Comparison of ENCODE assay signal across 3 cellular contexts in genomic region chr2:13135369-13135768, GRCh38.
TF ChIP-seq lines count a peak whose summit lies in the region.

No MANE protein-coding gene starts in this region.

TF ChIP-seq in liver, 16 proteins besides CTCF, POLR2A, EP300 and RAD21 (continued from another document):
- TF ChIP-seq HNF4A (conservative IDR thresholded peaks at IDR 0.05) (no peak), SP1 (IDR thresholded peaks at IDR 0.05) (no peak), HNF4G (IDR thresholded peaks at IDR 0.05) (no peak), REST (IDR thresholded peaks at IDR 0.05) (no peak), JUND (IDR thresholded peaks at IDR 0.05) (no peak), FOXA2 (IDR thresholded peaks at IDR 0.05) (no peak), YY1 (IDR thresholded peaks at IDR 0.05) (no peak), NR2F2 (IDR thresholded peaks at IDR 0.05) (no peak), EGR1 (IDR thresholded peaks at IDR 0.05; ENCODE audit: low read depth in 2 of 2) (no peak), GABPA (IDR thresholded peaks at IDR 0.05 in 1 of 2, conservative IDR thresholded peaks at IDR 0.05 in 1 of 2) (no peak), ATF3 (IDR thresholded peaks at IDR 0.05) (no peak), FOXA1 (IDR thresholded peaks at IDR 0.05) (no peak), RXRA (IDR thresholded peaks at IDR 0.05) (no peak)
- TF ChIP-seq, protein P1, sequence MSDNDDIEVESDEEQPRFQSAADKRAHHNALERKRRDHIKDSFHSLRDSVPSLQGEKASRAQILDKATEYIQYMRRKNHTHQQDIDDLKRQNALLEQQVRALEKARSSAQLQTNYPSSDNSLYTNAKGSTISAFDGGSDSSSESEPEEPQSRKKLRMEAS (IDR thresholded peaks at IDR 0.05): no peak
- TF ChIP-seq, protein P2, sequence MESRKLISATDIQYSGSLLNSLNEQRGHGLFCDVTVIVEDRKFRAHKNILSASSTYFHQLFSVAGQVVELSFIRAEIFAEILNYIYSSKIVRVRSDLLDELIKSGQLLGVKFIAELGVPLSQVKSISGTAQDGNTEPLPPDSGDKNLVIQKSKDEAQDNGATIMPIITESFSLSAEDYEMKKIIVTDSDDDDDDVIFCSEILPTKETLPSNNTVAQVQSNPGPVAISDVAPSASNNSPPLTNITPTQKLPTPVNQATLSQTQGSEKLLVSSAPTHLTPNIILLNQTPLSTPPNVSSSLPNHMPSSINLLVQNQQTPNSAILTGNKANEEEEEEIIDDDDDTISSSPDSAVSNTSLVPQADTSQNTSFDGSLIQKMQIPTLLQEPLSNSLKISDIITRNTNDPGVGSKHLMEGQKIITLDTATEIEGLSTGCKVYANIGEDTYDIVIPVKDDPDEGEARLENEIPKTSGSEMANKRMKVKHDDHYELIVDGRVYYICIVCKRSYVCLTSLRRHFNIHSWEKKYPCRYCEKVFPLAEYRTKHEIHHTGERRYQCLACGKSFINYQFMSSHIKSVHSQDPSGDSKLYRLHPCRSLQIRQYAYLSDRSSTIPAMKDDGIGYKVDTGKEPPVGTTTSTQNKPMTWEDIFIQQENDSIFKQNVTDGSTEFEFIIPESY (IDR thresholded peaks at IDR 0.05): no peak

TF ChIP-seq in HepG2, 621 proteins besides CTCF, POLR2A, EP300 and RAD21:
- TF ChIP-seq, protein P3, sequence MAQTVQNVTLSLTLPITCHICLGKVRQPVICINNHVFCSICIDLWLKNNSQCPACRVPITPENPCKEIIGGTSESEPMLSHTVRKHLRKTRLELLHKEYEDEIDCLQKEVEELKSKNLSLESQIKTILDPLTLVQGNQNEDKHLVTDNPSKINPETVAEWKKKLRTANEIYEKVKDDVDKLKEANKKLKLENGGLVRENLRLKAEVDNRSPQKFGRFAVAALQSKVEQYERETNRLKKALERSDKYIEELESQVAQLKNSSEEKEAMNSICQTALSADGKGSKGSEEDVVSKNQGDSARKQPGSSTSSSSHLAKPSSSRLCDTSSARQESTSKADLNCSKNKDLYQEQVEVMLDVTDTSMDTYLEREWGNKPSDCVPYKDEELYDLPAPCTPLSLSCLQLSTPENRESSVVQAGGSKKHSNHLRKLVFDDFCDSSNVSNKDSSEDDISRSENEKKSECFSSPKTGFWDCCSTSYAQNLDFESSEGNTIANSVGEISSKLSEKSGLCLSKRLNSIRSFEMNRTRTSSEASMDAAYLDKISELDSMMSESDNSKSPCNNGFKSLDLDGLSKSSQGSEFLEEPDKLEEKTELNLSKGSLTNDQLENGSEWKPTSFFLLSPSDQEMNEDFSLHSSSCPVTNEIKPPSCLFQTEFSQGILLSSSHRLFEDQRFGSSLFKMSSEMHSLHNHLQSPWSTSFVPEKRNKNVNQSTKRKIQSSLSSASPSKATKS (CRISPR knock-in tag; IDR thresholded peaks at IDR 0.05): no peak
- no peak for TF ChIP-seq ZZZ3 (CRISPR knock-in tag; IDR thresholded peaks at IDR 0.05; ENCODE audit: borderline replicate concordance)
- TF ChIP-seq ZNF605 (CRISPR knock-in tag; IDR thresholded peaks at IDR 0.05): no peak
- no peak for TF ChIP-seq ZNF331 (CRISPR knock-in tag; IDR thresholded peaks at IDR 0.05)
- TF ChIP-seq ZBTB7A (CRISPR knock-in tag; IDR thresholded peaks at IDR 0.05): no peak
- TF ChIP-seq CENPT (CRISPR knock-in tag; IDR thresholded peaks at IDR 0.05; ENCODE audit: low read depth): no peak
- TF ChIP-seq GABPA (IDR thresholded peaks at IDR 0.05; ENCODE audit: low read depth, low read length): no peak
- no peak for TF ChIP-seq GABPA (CRISPR knock-in tag; IDR thresholded peaks at IDR 0.05; ENCODE audit: low read depth)
- TF ChIP-seq HNRNPUL1 (IDR thresholded peaks at IDR 0.05; ENCODE audit: low read depth, low read length): no peak
- no peak for TF ChIP-seq ZNF567 (CRISPR knock-in tag; IDR thresholded peaks at IDR 0.05; ENCODE audit: borderline replicate concordance)
- TF ChIP-seq SMAD1 (CRISPR knock-in tag; IDR thresholded peaks at IDR 0.05; ENCODE audit: borderline replicate concordance, low read depth): no peak
- TF ChIP-seq, protein P4, sequence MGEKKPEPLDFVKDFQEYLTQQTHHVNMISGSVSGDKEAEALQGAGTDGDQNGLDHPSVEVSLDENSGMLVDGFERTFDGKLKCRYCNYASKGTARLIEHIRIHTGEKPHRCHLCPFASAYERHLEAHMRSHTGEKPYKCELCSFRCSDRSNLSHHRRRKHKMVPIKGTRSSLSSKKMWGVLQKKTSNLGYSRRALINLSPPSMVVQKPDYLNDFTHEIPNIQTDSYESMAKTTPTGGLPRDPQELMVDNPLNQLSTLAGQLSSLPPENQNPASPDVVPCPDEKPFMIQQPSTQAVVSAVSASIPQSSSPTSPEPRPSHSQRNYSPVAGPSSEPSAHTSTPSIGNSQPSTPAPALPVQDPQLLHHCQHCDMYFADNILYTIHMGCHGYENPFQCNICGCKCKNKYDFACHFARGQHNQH (CRISPR knock-in tag; IDR thresholded peaks at IDR 0.05): no peak
- no peak for TF ChIP-seq FOXM1 (CRISPR knock-in tag; IDR thresholded peaks at IDR 0.05)
- TF ChIP-seq, protein P5, sequence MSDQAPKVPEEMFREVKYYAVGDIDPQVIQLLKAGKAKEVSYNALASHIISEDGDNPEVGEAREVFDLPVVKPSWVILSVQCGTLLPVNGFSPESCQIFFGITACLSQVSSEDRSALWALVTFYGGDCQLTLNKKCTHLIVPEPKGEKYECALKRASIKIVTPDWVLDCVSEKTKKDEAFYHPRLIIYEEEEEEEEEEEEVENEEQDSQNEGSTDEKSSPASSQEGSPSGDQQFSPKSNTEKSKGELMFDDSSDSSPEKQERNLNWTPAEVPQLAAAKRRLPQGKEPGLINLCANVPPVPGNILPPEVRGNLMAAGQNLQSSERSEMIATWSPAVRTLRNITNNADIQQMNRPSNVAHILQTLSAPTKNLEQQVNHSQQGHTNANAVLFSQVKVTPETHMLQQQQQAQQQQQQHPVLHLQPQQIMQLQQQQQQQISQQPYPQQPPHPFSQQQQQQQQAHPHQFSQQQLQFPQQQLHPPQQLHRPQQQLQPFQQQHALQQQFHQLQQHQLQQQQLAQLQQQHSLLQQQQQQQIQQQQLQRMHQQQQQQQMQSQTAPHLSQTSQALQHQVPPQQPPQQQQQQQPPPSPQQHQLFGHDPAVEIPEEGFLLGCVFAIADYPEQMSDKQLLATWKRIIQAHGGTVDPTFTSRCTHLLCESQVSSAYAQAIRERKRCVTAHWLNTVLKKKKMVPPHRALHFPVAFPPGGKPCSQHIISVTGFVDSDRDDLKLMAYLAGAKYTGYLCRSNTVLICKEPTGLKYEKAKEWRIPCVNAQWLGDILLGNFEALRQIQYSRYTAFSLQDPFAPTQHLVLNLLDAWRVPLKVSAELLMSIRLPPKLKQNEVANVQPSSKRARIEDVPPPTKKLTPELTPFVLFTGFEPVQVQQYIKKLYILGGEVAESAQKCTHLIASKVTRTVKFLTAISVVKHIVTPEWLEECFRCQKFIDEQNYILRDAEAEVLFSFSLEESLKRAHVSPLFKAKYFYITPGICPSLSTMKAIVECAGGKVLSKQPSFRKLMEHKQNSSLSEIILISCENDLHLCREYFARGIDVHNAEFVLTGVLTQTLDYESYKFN (CRISPR knock-in tag; conservative IDR thresholded peaks at IDR 0.05): no peak
- no peak for TF ChIP-seq RXRB (CRISPR knock-in tag; IDR thresholded peaks at IDR 0.05; ENCODE audit: borderline replicate concordance)
- no peak for TF ChIP-seq ZNF816 (CRISPR knock-in tag; IDR thresholded peaks at IDR 0.05; ENCODE audit: borderline replicate concordance)
- TF ChIP-seq ZFY (CRISPR knock-in tag; IDR thresholded peaks at IDR 0.05): no peak

TF ChIP-seq in GM23338, 12 proteins besides CTCF, POLR2A, EP300 and RAD21:
- TF ChIP-seq ZNF462 (CRISPR knock-in tag; IDR thresholded peaks at IDR 0.05): no peak
- TF ChIP-seq NANOG (IDR thresholded peaks at IDR 0.05; ENCODE audit: borderline replicate concordance): no peak
- TF ChIP-seq POLR2AphosphoS5 (IDR thresholded peaks at IDR 0.05; ENCODE audit: low read depth): no peak
- no peak for TF ChIP-seq STAT1 (IDR thresholded peaks at IDR 0.05; ENCODE audit: unreplicated experiment)
- no peak for TF ChIP-seq ZNF114 (CRISPR knock-in tag; IDR thresholded peaks at IDR 0.05)
- TF ChIP-seq CREB1 (CRISPR knock-in tag; IDR thresholded peaks at IDR 0.05; ENCODE audit: low read depth): no peak
- TF ChIP-seq EZH2 (IDR thresholded peaks at IDR 0.05; ENCODE audit: low read depth, unreplicated experiment): no peak
- TF ChIP-seq EZH2phosphoT487 (IDR thresholded peaks at IDR 0.05; ENCODE audit: unreplicated experiment): no peak
- no peak for TF ChIP-seq REST (IDR thresholded peaks at IDR 0.05; ENCODE audit: unreplicated experiment)
- TF ChIP-seq ZNF331 (CRISPR knock-in tag; IDR thresholded peaks at IDR 0.05; ENCODE audit: low read depth): no peak
- TF ChIP-seq JUNB (IDR thresholded peaks at IDR 0.05; ENCODE audit: unreplicated experiment): no peak
- no peak for TF ChIP-seq ETS1 (IDR thresholded peaks at IDR 0.05)
